11 cellular contexts compared by ENCODE assay signal in the genomic region with DNA sequence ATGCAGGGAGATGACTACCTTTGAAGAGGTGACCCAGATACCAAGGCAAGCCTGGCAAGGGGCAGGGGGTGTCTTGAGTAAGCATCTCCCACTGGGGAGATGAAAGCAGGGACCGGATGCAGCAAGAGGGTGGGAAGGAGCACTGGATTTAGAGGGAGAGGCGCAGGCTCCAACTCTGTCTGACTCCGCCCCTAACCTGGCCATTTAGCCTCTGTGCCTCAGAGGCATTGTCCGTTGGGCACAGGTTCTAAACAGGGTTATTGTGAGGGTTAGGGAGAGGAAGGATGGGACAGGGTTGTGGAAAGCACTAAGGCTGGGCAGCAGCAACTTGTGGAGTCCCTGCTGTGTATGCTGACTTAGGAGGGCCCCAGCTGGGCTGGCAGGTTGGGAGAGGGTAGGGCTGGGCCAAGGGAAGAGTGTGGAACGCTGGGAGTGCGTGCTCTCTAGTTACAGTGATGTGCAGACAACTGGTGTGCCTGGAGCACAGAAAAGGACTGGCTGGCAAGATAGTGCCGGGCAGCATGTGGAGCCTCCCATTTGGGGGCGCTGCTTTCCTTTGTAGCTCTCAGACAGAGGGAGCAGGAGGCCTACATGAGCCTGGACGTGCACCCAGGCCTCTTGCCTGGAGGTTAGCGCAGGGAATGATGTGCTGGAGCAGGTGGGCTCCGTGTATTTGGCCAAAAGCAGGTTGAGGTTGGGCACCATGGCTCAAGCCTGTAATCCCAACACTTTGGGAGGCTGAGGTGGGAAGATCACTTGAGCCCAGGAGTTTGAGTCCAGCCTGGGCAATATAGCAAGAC. TPM values are rescaled to one million over a fixed set of nuclear protein-coding genes. Genes with fewer than 3 reads are reported as not detected.
A peak's percentile ranks its signal among the peaks of the same experiment; 100 is the strongest.
DNase-seq lines count a peak whose midpoint lies in the region; ATAC-seq and TF ChIP-seq lines count a peak whose summit lies in the region.
"Had no signal": no experiment of that assay in that cellular context is flagged by ENCODE, and none has a peak within 500 bp of the region (broad histone marks: within the 10 kb centered on the region; RNA-seq: fewer than 3 reads in every experiment).

No MANE protein-coding gene starts in this region.

- H3K27ac ChIP-seq in heart left ventricle: no peak overlapping the region
- H3K27ac ChIP-seq: SJSA1 had no signal

- BruUV-seq in Caco-2 (replicated peaks; lab: Mats Ljungman, UMichigan): no TSS peak

- H3K4me1 ChIP-seq in Caco-2 (peaks cover 20% of the 10 kb centered on the region), heart left ventricle (no peaks in the 10 kb centered on the region)
- H3K4me1 ChIP-seq: HAP-1 had no signal

- DNase-seq in Caco-2: peak; percentile 59 to 70
- DNase-seq in HFF-Myc (ENCODE audit: extremely low read depth, low read depth): no peak
- DNase-seq in islet precursor cell: peak; percentile 85
- DNase-seq in heart left ventricle: no peak
- DNase-seq: activated CD4-positive, alpha-beta T cell treated with anti-CD3 and anti-CD28 coated beads for 4 hours had no signal

- no peaks in the 10 kb centered on the region for H3K36me3 Mint-ChIP-seq in Caco-2 (ENCODE audit: insufficient read depth, unreplicated experiment)

- no peaks in the 10 kb centered on the region for H3K27me3 ChIP-seq in Caco-2 (replicated peaks; ENCODE audit: control insufficient read depth, insufficient read depth, low read length)
- peaks cover 4 to 64% (median 26%) of the 10 kb centered on the region in 9 donors for H3K27me3 ChIP-seq in heart left ventricle

- ATAC-seq in SK-N-SH treated with all-trans-retinoic acid at 6 μM for 48 hours (peak; percentile 77), GM18519 (IDR thresholded peaks at IDR 0.05; ENCODE audit: low FRiP score, unreplicated experiment) (no peak), HG02870 (IDR thresholded peaks at IDR 0.05; ENCODE audit: unreplicated experiment) (no peak), heart left ventricle (no peak), GM18867 (IDR thresholded peaks at IDR 0.05; ENCODE audit: unreplicated experiment) (no peak)

- no peak for TF ChIP-seq POLR2A in heart left ventricle (IDR thresholded peaks at IDR 0.05)

- intact Hi-C loops in Caco-2 (cut with micrococcal nuclease; ENCODE audit: unreplicated experiment) (no loop called here), heart left ventricle (cut with DNase I) (no loop called here)

- H3K4me3 ChIP-seq in Caco-2 (ENCODE audit: low read depth, low read length): no peak overlapping the region
- no peak overlapping the region for H3K4me3 ChIP-seq in HFF-Myc (replicated peaks; ENCODE audit: low read depth, low read length)
- no peak overlapping the region for H3K4me3 ChIP-seq in heart left ventricle
- H3K4me3 ChIP-seq: HAP-1, SJSA1 had no signal

- no peaks in the 10 kb centered on the region for H3K9me3 Mint-ChIP-seq in Caco-2 (ENCODE audit: unreplicated experiment)

- H3K9me3 ChIP-seq in Caco-2 (peaks cover 7% of the 10 kb centered on the region; the same call in 1 of the 2 replicates), heart left ventricle (no peaks in the 10 kb centered on the region)
- H3K9me3 ChIP-seq: HAP-1, SJSA1 had no signal

- peaks cover 22% of the 10 kb centered on the region for H3K4me1 Mint-ChIP-seq in Caco-2 (ENCODE audit: low read depth, unreplicated experiment)

- H3K27me3 Mint-ChIP-seq in Caco-2 (ENCODE audit: insufficient read depth, unreplicated experiment): no peaks in the 10 kb centered on the region

- POLR2A ChIA-PET in Caco-2 (lab: Charles Lee): no interaction called here

- TF ChIP-seq CTCF in Caco-2 (IDR thresholded peaks at IDR 0.05; ENCODE audit: insufficient read depth in 1 of 2, low read depth in 1 of 2, low read length in 1 of 2, severe bottlenecking in 1 of 2, unreplicated experiment in 1 of 2) (peak in 1 of 2 experiments; percentile 33), HFF-Myc (IDR thresholded peaks at IDR 0.05; ENCODE audit: low read depth, low read length, missing control alignments) (peak; percentile 10), heart left ventricle (IDR thresholded peaks at IDR 0.05) (no peak)

- H3K36me3 ChIP-seq in Caco-2 (ENCODE audit: control insufficient read depth, insufficient read depth, low read length) (no peaks in the 10 kb centered on the region), heart left ventricle (no peaks in the 10 kb centered on the region)
- H3K36me3 ChIP-seq: HAP-1, SJSA1 had no signal

- WGBS in heart left ventricle, 4 donors: 46 to 56% (median 49%) methylated on average over 11 of the region's 11 CpGs

- peak overlapping the region; percentile 31 for H3K27ac Mint-ChIP-seq in Caco-2 (ENCODE audit: unreplicated experiment)

- CTCF ChIA-PET in Caco-2 (lab: Charles Lee): interaction anchor here (0.6 to 1.6 kb wide), 5 partner anchors 13 to 149 kb away, joined by 3 to 9 read pairs (median 5); no protein-coding TSS in a partner anchor

- H3K4me3 Mint-ChIP-seq in Caco-2 (ENCODE audit: unreplicated experiment): no peak overlapping the region

TF ChIP-seq in SK-N-SH treated with all-trans-retinoic acid at 6 μM for 48 hours, 23 proteins besides CTCF, POLR2A, EP300 and RAD21:
- TF ChIP-seq OSR1 (CRISPR knock-in tag; IDR thresholded peaks at IDR 0.05) (no peak), ZNF70 (CRISPR knock-in tag; IDR thresholded peaks at IDR 0.05) (no peak), TOX (CRISPR knock-in tag; IDR thresholded peaks at IDR 0.05; ENCODE audit: borderline replicate concordance) (no peak), BACH2 (CRISPR knock-in tag; IDR thresholded peaks at IDR 0.05; ENCODE audit: borderline replicate concordance) (no peak), PATZ1 (CRISPR knock-in tag; IDR thresholded peaks at IDR 0.05; ENCODE audit: borderline replicate concordance) (no peak), RARB (CRISPR knock-in tag; IDR thresholded peaks at IDR 0.05) (no peak), ZFP3 (CRISPR knock-in tag; IDR thresholded peaks at IDR 0.05) (no peak), ARNTL (CRISPR knock-in tag; IDR thresholded peaks at IDR 0.05; ENCODE audit: borderline replicate concordance, low read depth) (no peak), ZFP30 (CRISPR knock-in tag; IDR thresholded peaks at IDR 0.05) (no peak), ZNF8 (CRISPR knock-in tag; IDR thresholded peaks at IDR 0.05) (no peak), ZC3H10 (CRISPR knock-in tag; IDR thresholded peaks at IDR 0.05) (no peak), PPARA (CRISPR knock-in tag; IDR thresholded peaks at IDR 0.05; ENCODE audit: borderline replicate concordance) (no peak), ESRRG (CRISPR knock-in tag; IDR thresholded peaks at IDR 0.05) (no peak), GLIS3 (CRISPR knock-in tag; IDR thresholded peaks at IDR 0.05) (no peak)
- TF ChIP-seq, protein P1, sequence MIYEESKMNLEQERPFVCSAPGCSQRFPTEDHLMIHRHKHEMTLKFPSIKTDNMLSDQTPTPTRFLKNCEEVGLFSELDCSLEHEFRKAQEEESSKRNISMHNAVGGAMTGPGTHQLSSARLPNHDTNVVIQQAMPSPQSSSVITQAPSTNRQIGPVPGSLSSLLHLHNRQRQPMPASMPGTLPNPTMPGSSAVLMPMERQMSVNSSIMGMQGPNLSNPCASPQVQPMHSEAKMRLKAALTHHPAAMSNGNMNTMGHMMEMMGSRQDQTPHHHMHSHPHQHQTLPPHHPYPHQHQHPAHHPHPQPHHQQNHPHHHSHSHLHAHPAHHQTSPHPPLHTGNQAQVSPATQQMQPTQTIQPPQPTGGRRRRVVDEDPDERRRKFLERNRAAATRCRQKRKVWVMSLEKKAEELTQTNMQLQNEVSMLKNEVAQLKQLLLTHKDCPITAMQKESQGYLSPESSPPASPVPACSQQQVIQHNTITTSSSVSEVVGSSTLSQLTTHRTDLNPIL (CRISPR knock-in tag; IDR thresholded peaks at IDR 0.05; ENCODE audit: low read depth): no peak
- TF ChIP-seq, protein P2, sequence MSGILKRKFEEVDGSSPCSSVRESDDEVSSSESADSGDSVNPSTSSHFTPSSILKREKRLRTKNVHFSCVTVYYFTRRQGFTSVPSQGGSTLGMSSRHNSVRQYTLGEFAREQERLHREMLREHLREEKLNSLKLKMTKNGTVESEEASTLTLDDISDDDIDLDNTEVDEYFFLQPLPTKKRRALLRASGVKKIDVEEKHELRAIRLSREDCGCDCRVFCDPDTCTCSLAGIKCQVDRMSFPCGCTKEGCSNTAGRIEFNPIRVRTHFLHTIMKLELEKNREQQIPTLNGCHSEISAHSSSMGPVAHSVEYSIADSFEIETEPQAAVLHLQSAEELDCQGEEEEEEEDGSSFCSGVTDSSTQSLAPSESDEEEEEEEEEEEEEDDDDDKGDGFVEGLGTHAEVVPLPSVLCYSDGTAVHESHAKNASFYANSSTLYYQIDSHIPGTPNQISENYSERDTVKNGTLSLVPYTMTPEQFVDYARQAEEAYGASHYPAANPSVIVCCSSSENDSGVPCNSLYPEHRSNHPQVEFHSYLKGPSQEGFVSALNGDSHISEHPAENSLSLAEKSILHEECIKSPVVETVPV (CRISPR knock-in tag; IDR thresholded peaks at IDR 0.05): no peak
TF ChIP-seq in SK-N-SH treated with all-trans-retinoic acid at 6 μM for 48 hours: peak in this region for 0.

RNA-seq across cellular contexts. Expression of gene TBX2, which starts 26.2 kb away (rescaled TPM):
- total RNA-seq in Caco-2 (2022) (8.9 and 11.5 TPM in 2 replicates), heart left ventricle (10 to 100 TPM in 7 of 9 donors, 1 to 10 TPM in 2; 7.0 to 23.0 (median 13.6) TPM)
- polyA plus RNA-seq in heart left ventricle: 10 to 100 TPM in 1 of 2 donors, 1 to 10 TPM in 1; 9.6 to 13.4 TPM

RNA-seq across cellular contexts. Expression of gene TBX4, which starts 26.3 kb away (rescaled TPM):
- 2.5 TPM in 2 replicates for total RNA-seq in Caco-2 (2022)
- under 1 TPM in 3 of 9 donors, not detected in 6; 0.09 to 0.29 (median 0.10) TPM for total RNA-seq in heart left ventricle
- polyA plus RNA-seq in heart left ventricle: under 1 TPM in 1 of 2 donors, not detected in 1; 0.07 TPM

Comparison
In these comparisons a context has a peak if more than half of its experiments do, and no peak if none do; other contexts are left out.
1. DNase-seq: peak in Caco-2 (2 of 2) and islet precursor cell (single experiment); none in HFF-Myc (single experiment) and heart left ventricle (0 of 5).